1 cellular context compared by ENCODE assay signal in genomic region chr12:127060933-127061332, GRCh38.
A peak's percentile ranks its signal among the peaks of the same experiment; 100 is the strongest.
TF ChIP-seq lines count a peak whose summit lies in the region.

No MANE protein-coding gene starts in this region.

TF ChIP-seq in K562, 482 proteins besides CTCF, POLR2A, EP300 and RAD21 (continued from another document):
- peak; percentile 52 for TF ChIP-seq PRDM10 (IDR thresholded peaks at IDR 0.05; ENCODE audit: partially characterized antibody)
- no peak for TF ChIP-seq NFE2 (IDR thresholded peaks at IDR 0.05; ENCODE audit: low read depth)
- no peak for TF ChIP-seq E4F1 (CRISPR knock-in tag; IDR thresholded peaks at IDR 0.05; ENCODE audit: borderline replicate concordance)
- TF ChIP-seq FOXK2 (conservative IDR thresholded peaks at IDR 0.05 in 1 of 2, IDR thresholded peaks at IDR 0.05 in 1 of 2; ENCODE audit: low read depth in 2 of 2), result no peak
- no peak for TF ChIP-seq PHTF2 (CRISPR knock-in tag; IDR thresholded peaks at IDR 0.05)
- TF ChIP-seq BDP1 (IDR thresholded peaks at IDR 0.05; ENCODE audit: insufficient read depth, insufficient read length), result no peak
- no peak for TF ChIP-seq MGA (IDR thresholded peaks at IDR 0.05)
- TF ChIP-seq ARID4B (CRISPR knock-in tag; IDR thresholded peaks at IDR 0.05), result 0 out of 2 replicates have a peak, but pooled peaks have one; percentile 33
- TF ChIP-seq TCF15 (CRISPR knock-in tag; IDR thresholded peaks at IDR 0.05), result no peak
- no peak for TF ChIP-seq ZBTB11 (CRISPR knock-in tag; IDR thresholded peaks at IDR 0.05)
- TF ChIP-seq ARID2 (IDR thresholded peaks at IDR 0.05), result no peak
- TF ChIP-seq FOXM1 (IDR thresholded peaks at IDR 0.05; ENCODE audit: low read depth), result no peak
- no peak for TF ChIP-seq FOXM1 (CRISPR knock-in tag; IDR thresholded peaks at IDR 0.05; ENCODE audit: low read depth)
- TF ChIP-seq YY1 (IDR thresholded peaks at IDR 0.05; ENCODE audit: borderline replicate concordance in 1 of 3, control insufficient read depth in 1 of 3, extremely low read depth in 1 of 3, insufficient read depth in 3 of 3, insufficient read length in 1 of 3, insufficient replicate concordance in 2 of 3, low read depth in 1 of 3, low read length in 2 of 3), result peak in 1 of 3 experiments; percentile 10
